Comparison of ENCODE assay signal across 20 cellular contexts in the genomic region with DNA sequence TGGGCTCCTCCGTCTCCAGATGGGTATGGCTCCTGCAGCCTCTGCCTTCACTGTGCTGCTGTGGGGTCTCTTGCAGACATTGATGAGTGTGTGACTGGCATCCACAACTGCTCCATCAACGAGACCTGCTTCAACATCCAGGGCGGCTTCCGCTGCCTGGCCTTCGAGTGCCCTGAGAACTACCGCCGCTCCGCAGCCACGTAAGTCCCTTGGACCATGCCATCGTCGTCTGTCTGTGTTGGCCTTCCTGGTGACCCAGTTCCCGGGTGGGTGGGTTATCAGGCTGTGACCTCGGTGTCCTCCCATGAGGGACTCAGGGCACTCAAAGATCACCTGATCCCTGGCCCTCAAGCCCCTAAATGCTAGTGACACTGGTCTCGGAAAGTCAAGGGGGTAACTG. TPM values are rescaled to one million over a fixed set of nuclear protein-coding genes. Genes with fewer than 3 reads are reported as not detected.
DNase-seq lines count a peak whose midpoint lies in the region; ATAC-seq, FAIRE-seq and TF ChIP-seq lines count a peak whose summit lies in the region.
"Had no signal": no experiment of that assay in that cellular context is flagged by ENCODE, and none has a peak within 500 bp of the region (broad histone marks: within the 10 kb centered on the region; RNA-seq: fewer than 3 reads in every experiment).

No MANE protein-coding gene starts in this region.

- H3K36me3 ChIP-seq in right atrium auricular region (peaks cover 12% of the 10 kb centered on the region), spleen (no peaks in the 10 kb centered on the region), testis (ENCODE audit: low read depth, missing control alignments) (no peaks in the 10 kb centered on the region)
- H3K36me3 ChIP-seq: left lung had no signal

- H3K9me3 ChIP-seq in right atrium auricular region (no peaks in the 10 kb centered on the region), spleen (peaks cover 0 to 4% (median 0%) of the 10 kb centered on the region in 8 donors), testis (no peaks in the 10 kb centered on the region)
- H3K9me3 ChIP-seq: left lung had no signal

- FAIRE-seq in D721Med (lab: Jason Lieb, UNC): no peak
- FAIRE-seq: A204.1, GM19239, TTC549 had no signal

- no peak for TF ChIP-seq POLR2A in spleen (IDR thresholded peaks at IDR 0.05)
- no peak for TF ChIP-seq POLR2A in testis (IDR thresholded peaks at IDR 0.05)

- no peak for ATAC-seq in HG02571 (IDR thresholded peaks at IDR 0.05; ENCODE audit: unreplicated experiment)
- ATAC-seq: left lung had no signal

- H3K4me1 ChIP-seq in right atrium auricular region (peaks cover 0 to 58% of the 10 kb centered on the region in 2 donors), spleen (peaks cover 5 to 42% (median 23%) of the 10 kb centered on the region in 6 donors), testis (peaks cover 40% of the 10 kb centered on the region)

- DNase-seq in right atrium auricular region (ENCODE audit: low spot score): no peak
- no peak for DNase-seq in cardiac septum (ENCODE audit: low spot score)
- no peak for DNase-seq in spleen
- no peak for DNase-seq in D721Med (ENCODE audit: insufficient read length, low spot score)
- DNase-seq in testis: no peak
- no peak for DNase-seq in NCI-H2171 treated with DMSO at 0.1 percent for 48 hours (lab: John Stamatoyannopoulos, UW)
- DNase-seq: activated CD4-positive, alpha-beta T cell treated with anti-CD3 and anti-CD28 coated beads for 4 hours; dorsolateral prefrontal cortex; erythroblast; left lung; NCI-H1105 treated with DMSO at 0.1 percent for 48 hours; NCI-H524 treated with DMSO at 0.1 percent for 48 hours; occipital lobe; stimulated activated CD4-positive, alpha-beta T cell treated with anti-CD3 and anti-CD28 coated beads, Interleukin-4, amount 100 ng/mL, for 1 hour had no signal

- intact Hi-C loops in cardiac septum (cut with DNase I): loop anchor here (5.0 kb wide), 1 partner anchor 38 kb away; no protein-coding TSS in a partner anchor
- intact Hi-C loops in spleen (cut with DNase I; ENCODE audit: low total_unique reads): loop anchor here (5.0 to 10.0 kb wide), 2 partner anchors 106 to 283 kb away; no protein-coding TSS in a partner anchor
- intact Hi-C loops in testis (cut with DNase I; ENCODE audit: low total_unique reads): loop anchor here (10.0 kb wide), 1 partner anchor 106 kb away; no protein-coding TSS in a partner anchor

- H3K27me3 ChIP-seq in right atrium auricular region (no peaks in the 10 kb centered on the region), layer of hippocampus (ENCODE audit: control insufficient read depth, insufficient read depth, low read length) (no peaks in the 10 kb centered on the region), spleen (replicated peaks in 1 of 7) (peaks cover 0 to 38% (median 0%) of the 10 kb centered on the region in 7 donors), testis (no peaks in the 10 kb centered on the region)

- H3K4me3 ChIP-seq in right atrium auricular region (no peak overlapping the region), spleen (no peak overlapping the region), testis (no peak overlapping the region)
- H3K4me3 ChIP-seq: BLaER1 treated with 17β-estradiol and CSF1 and Interleukin-3, amounts not matched to agents 10 nM and 100 nM; dorsolateral prefrontal cortex; left lung had no signal

- peak overlapping the region; percentile 64 to 77 for H3K27ac ChIP-seq in right atrium auricular region
- H3K27ac ChIP-seq in layer of hippocampus (ENCODE audit: low read depth, low read length): peak overlapping the region; percentile 84
- peak overlapping the region in 5 of 8 donors; percentile 49 to 80 (median 72) for H3K27ac ChIP-seq in spleen
- H3K27ac ChIP-seq in testis: no peak overlapping the region
- H3K27ac ChIP-seq: BLaER1 treated with 17β-estradiol and CSF1 and Interleukin-3, amounts not matched to agents 10 nM and 100 nM had no signal

- WGBS in spleen, 5 donors: 92 to 98% (median 94%) methylated on average over 12 to 14 of the region's 14 CpGs
- 95 to 96% methylated on average over 13 to 14 of the region's 14 CpGs for WGBS in testis, 2 donors

- no peak for TF ChIP-seq CTCF in right atrium auricular region (IDR thresholded peaks at IDR 0.05)
- TF ChIP-seq CTCF in spleen (IDR thresholded peaks at IDR 0.05 in 8 of 11, conservative IDR thresholded peaks at IDR 0.05 in 3 of 11): no peak
- no peak for TF ChIP-seq CTCF in D721Med (IDR thresholded peaks at IDR 0.05; ENCODE audit: insufficient read depth, missing control alignments)
- no peak for TF ChIP-seq CTCF in testis (IDR thresholded peaks at IDR 0.05)

RNA-seq across cellular contexts. Expression of gene FBLN1, which starts 47.7 kb away (rescaled TPM):
- total RNA-seq in right atrium auricular region (100 to 1,000 TPM in 1 of 2 donors, 10 to 100 TPM in 1; 92.8 to 354 TPM), cardiac septum (70.1 TPM), spleen (10 to 100 TPM in 5 of 7 donors, 1 to 10 TPM in 2; 5.2 to 20.3 (median 13.5) TPM), testis (10 to 100 TPM; 32.4 to 42.2 TPM)
- polyA plus RNA-seq in spleen (10 to 100 TPM in 1 of 3 donors, 1 to 10 TPM in 2; 1.9 to 10.4 (median 6.1) TPM), testis (ENCODE audit: insufficient read depth, low read depth, low replicate concordance) (154 TPM)

Comparison
In these comparisons a context has a peak if more than half of its experiments do, and no peak if none do; other contexts are left out.
1. H3K27ac ChIP-seq: peak in right atrium auricular region (2 of 2), layer of hippocampus (single experiment) and spleen (5 of 8); none in testis (0 of 2).